In genomic region chr10:5507649-5508131, GRCh38 we compare ENCODE assay signal across 19 cellular contexts. TPM values are rescaled to one million over a fixed set of nuclear protein-coding genes. Genes with fewer than 3 reads are reported as not detected.
DNase-seq lines count a peak whose midpoint lies in the region; ATAC-seq and TF ChIP-seq lines count a peak whose summit lies in the region.
"Had no signal": no experiment of that assay in that cellular context is flagged by ENCODE, and none has a peak within 500 bp of the region (broad histone marks: within the 10 kb centered on the region; RNA-seq: fewer than 3 reads in every experiment).

No MANE protein-coding gene starts in this region.

- H3K27me3 ChIP-seq in RWPE2 (ENCODE audit: insufficient read depth, poor library complexity, severe bottlenecking): no peaks in the 10 kb centered on the region
- no peaks in the 10 kb centered on the region for H3K27me3 ChIP-seq in esophagus squamous epithelium
- no peaks in the 10 kb centered on the region for H3K27me3 ChIP-seq in trophoblast cell (ENCODE audit: insufficient read depth, low read length)
- no peaks in the 10 kb centered on the region for H3K27me3 ChIP-seq in thyroid gland

- H4K12ac ChIP-seq in trophoblast cell (ENCODE audit: low read depth, low read length): no peak overlapping the region

- H2AFZ ChIP-seq in trophoblast cell (ENCODE audit: insufficient read depth, low read length, poor library complexity): no peak overlapping the region

- H3K18ac ChIP-seq in trophoblast cell (ENCODE audit: low read length): no peak overlapping the region

- H3K79me1 ChIP-seq in trophoblast cell (ENCODE audit: low read length): peaks cover 12% of the 10 kb centered on the region

- H3K9ac ChIP-seq in trophoblast cell (ENCODE audit: low read length): no peak overlapping the region

- H3K4me3 ChIP-seq in RWPE2 (ENCODE audit: severe bottlenecking): no peak overlapping the region
- H3K4me3 ChIP-seq in esophagus squamous epithelium: no peak overlapping the region
- H3K4me3 ChIP-seq in trophoblast cell (ENCODE audit: low read depth, low read length): no peak overlapping the region
- no peak overlapping the region for H3K4me3 ChIP-seq in thyroid gland (replicated peaks in 1 of 3)

- H3K36me3 ChIP-seq in RWPE2 (ENCODE audit: low read depth): no peaks in the 10 kb centered on the region
- H3K36me3 ChIP-seq in esophagus squamous epithelium: no peaks in the 10 kb centered on the region
- H3K36me3 ChIP-seq in trophoblast cell (ENCODE audit: control insufficient read depth in 1 of 2, insufficient read depth in 2 of 2, low read length in 2 of 2): no peaks in the 10 kb centered on the region
- no peaks in the 10 kb centered on the region for H3K36me3 ChIP-seq in thyroid gland

- DNase-seq in RWPE2 (ENCODE audit: low spot score) (peak; percentile 37), esophagus squamous epithelium (lab: John Stamatoyannopoulos, UW) (no peak), trophoblast cell (no peak), thyroid gland (no peak)
- DNase-seq: AML-193, DMS79, H7, HFFc6, KG1, NCI-H187, NCI-H2227 treated with DMSO at 0.1 percent for 48 hours, NCI-H510A treated with DMSO at 0.1 percent for 48 hours, NCI-H82, OCI-M1, SIG-M5 had no signal

- H3K23ac ChIP-seq in trophoblast cell (ENCODE audit: low read length): no peak overlapping the region

- no peak overlapping the region for H3K27ac ChIP-seq in RWPE2 (ENCODE audit: poor library complexity, severe bottlenecking)
- peak overlapping the region; percentile 59 to 92 (median 80) for H3K27ac ChIP-seq in esophagus squamous epithelium
- no peak overlapping the region for H3K27ac ChIP-seq in trophoblast cell (ENCODE audit: low read depth, low read length)
- H3K27ac ChIP-seq in thyroid gland: peak overlapping the region in 2 of 3 donors; percentile 41 to 75

- TF ChIP-seq POLR2A in esophagus squamous epithelium (IDR thresholded peaks at IDR 0.05) (no peak), thyroid gland (IDR thresholded peaks at IDR 0.05) (no peak)

- no peak overlapping the region for H2AK5ac ChIP-seq in trophoblast cell (ENCODE audit: low read length)

- peak overlapping the region; percentile 83 for H2BK12ac ChIP-seq in trophoblast cell (ENCODE audit: low read length)

- H3K4me1 ChIP-seq in RWPE2 (ENCODE audit: insufficient read depth, poor library complexity, severe bottlenecking): peaks cover 7% of the 10 kb centered on the region
- peaks cover 36 to 99% (median 51%) of the 10 kb centered on the region in 3 donors for H3K4me1 ChIP-seq in esophagus squamous epithelium
- peaks cover 18 to 26% of the 10 kb centered on the region in 2 experiments for H3K4me1 ChIP-seq in trophoblast cell (ENCODE audit: control insufficient read depth in 1 of 2, insufficient read depth in 2 of 2, low read length in 2 of 2)
- H3K4me1 ChIP-seq in thyroid gland: peaks cover 29 to 43% of the 10 kb centered on the region in 2 donors

- H2BK120ac ChIP-seq in trophoblast cell (ENCODE audit: insufficient read depth, low read length, poor library complexity): peak overlapping the region; percentile 44

- 44 to 78% methylated on average over 2 to 8 of the region's 14 CpGs for WGBS in esophagus squamous epithelium, 2 donors
- whole genome bisulfite sequencing in trophoblast cell (ENCODE audit: extremely low coverage, insufficient coverage, insufficient read length): no CpG with 5 or more reads among the region's 14 CpGs
- WGBS in thyroid gland, 2 donors: 91 to 92% methylated on average over 14 of the region's 14 CpGs

- H3K4me2 ChIP-seq in trophoblast cell (ENCODE audit: low read length): no peak overlapping the region

- H4K8ac ChIP-seq in trophoblast cell (ENCODE audit: low read depth, low read length): no peak overlapping the region

- peak overlapping the region; percentile 1 for H4K91ac ChIP-seq in trophoblast cell (ENCODE audit: low read depth, low read length)

- peaks cover 2% of the 10 kb centered on the region for H3K79me2 ChIP-seq in trophoblast cell (ENCODE audit: control insufficient read depth, insufficient read depth, low read length, poor library complexity)

- no peaks in the 10 kb centered on the region for H3K9me3 ChIP-seq in RWPE2 (ENCODE audit: severe bottlenecking)
- H3K9me3 ChIP-seq in esophagus squamous epithelium: no peaks in the 10 kb centered on the region
- no peaks in the 10 kb centered on the region for H3K9me3 ChIP-seq in trophoblast cell (ENCODE audit: insufficient read depth, low read depth, low read length)
- no peaks in the 10 kb centered on the region for H3K9me3 ChIP-seq in thyroid gland

- no peak overlapping the region for H2BK5ac ChIP-seq in trophoblast cell (ENCODE audit: low read depth, low read length, poor library complexity)

- intact Hi-C loops in esophagus squamous epithelium (cut with DNase I) (no loop called here), thyroid gland (cut with DNase I) (no loop called here)

- H3K14ac ChIP-seq in trophoblast cell (ENCODE audit: low read length): peak overlapping the region; percentile 10

- no peak for ATAC-seq in RWPE2 (ENCODE audit: low read depth)
- ATAC-seq in GM21723 (IDR thresholded peaks at IDR 0.05; ENCODE audit: unreplicated experiment): no peak
- ATAC-seq in GM18861 (IDR thresholded peaks at IDR 0.05; ENCODE audit: unreplicated experiment): no peak
- no peak for ATAC-seq in HG02870 (IDR thresholded peaks at IDR 0.05; ENCODE audit: unreplicated experiment)

- H3K4ac ChIP-seq in trophoblast cell (ENCODE audit: low read depth, low read length): no peak overlapping the region

- no peak for TF ChIP-seq CTCF in RWPE2 (IDR thresholded peaks at IDR 0.05; ENCODE audit: poor library complexity, severe bottlenecking)
- TF ChIP-seq CTCF in esophagus squamous epithelium (IDR thresholded peaks at IDR 0.05): no peak
- no peak for TF ChIP-seq CTCF in thyroid gland (IDR thresholded peaks at IDR 0.05)

RNA-seq across cellular contexts. Expression of gene CALML5, which starts 8.3 kb away (rescaled TPM):
- total RNA-seq in esophagus squamous epithelium (100 to 1,000 TPM in 1 of 4 donors, 10 to 100 TPM in 3; 14.5 to 148 (median 22.6) TPM), thyroid gland (not detected)
- polyA plus RNA-seq in trophoblast cell (2013): 0.07 and 0.14 TPM in 2 replicates
- total RNA-seq: H7, HFFc6 had no signal
- polyA plus RNA-seq: CD14-positive monocyte had no signal

RNA-seq across cellular contexts. Expression of gene CALML3, which starts 17.1 kb away (rescaled TPM):
- total RNA-seq in esophagus squamous epithelium: 100 to 1,000 TPM; 196 to 799 (median 315) TPM
- polyA plus RNA-seq in trophoblast cell (2013): not detected in 2 replicates
- total RNA-seq in thyroid gland: under 1 TPM in 1 of 4 donors, not detected in 3; 0.24 TPM
- total RNA-seq: H7, HFFc6 had no signal
- polyA plus RNA-seq: CD14-positive monocyte had no signal

Comparison
In these comparisons a context has a peak if more than half of its experiments do, and no peak if none do; other contexts are left out.
1. H3K27ac ChIP-seq: peak in esophagus squamous epithelium (4 of 4) and thyroid gland (2 of 3); none in RWPE2 (single experiment) and trophoblast cell (single experiment).
2. RNA of gene CALML5, which starts 8.3 kb away (total RNA-seq): 14.5 to 148 TPM in esophagus squamous epithelium; not detected in thyroid gland; every median in the first group is over 10 times any median in the second.
3. RNA of gene CALML3, which starts 17.1 kb away (total RNA-seq): 196 to 799 TPM in esophagus squamous epithelium; 0.24 TPM in thyroid gland; every median in the first group is over 100 times any median in the second.